In genomic region chr16:7086842-7087616, GRCh38 we compare ENCODE assay signal across 9 cellular contexts.
DNase-seq lines count a peak whose midpoint lies in the region; ATAC-seq, FAIRE-seq and TF ChIP-seq lines count a peak whose summit lies in the region.
"Had no signal": no experiment of that assay in that cellular context is flagged by ENCODE, and none has a peak within 500 bp of the region (broad histone marks: within the 10 kb centered on the region; RNA-seq: fewer than 3 reads in every experiment).

No MANE protein-coding gene starts in this region.

- no peak for FAIRE-seq in H54 (lab: Jason Lieb, UNC)

- TF ChIP-seq POLR2A in H54 (IDR thresholded peaks at IDR 0.05; ENCODE audit: low read depth, low read length) = no peak

- DNase-seq in H54 (ENCODE audit: insufficient read length, low spot score) = peak; percentile 2
- DNase-seq in NCI-H2227 treated with DMSO at 0.1 percent for 48 hours (lab: John Stamatoyannopoulos, UW) = peak; percentile 93
- DNase-seq in epithelial cell of proximal tubule (ENCODE audit: low read depth) = no peak
- DNase-seq in pons (ENCODE audit: low spot score) = peak; percentile 37

- no peak overlapping the region for H3K4me3 ChIP-seq in epithelial cell of proximal tubule (ENCODE audit: low read depth, low read length)
- H3K4me3 ChIP-seq: gastroesophageal sphincter, skin epidermis had no signal

- no peak for ATAC-seq in HG02623 (IDR thresholded peaks at IDR 0.05; ENCODE audit: unreplicated experiment)
- ATAC-seq in GM21717 (IDR thresholded peaks at IDR 0.05; ENCODE audit: unreplicated experiment) = no peak
- ATAC-seq in HG03280 (IDR thresholded peaks at IDR 0.05; ENCODE audit: unreplicated experiment) = no peak
- ATAC-seq: gastroesophageal sphincter had no signal

- TF ChIP-seq CTCF in epithelial cell of proximal tubule (conservative IDR thresholded peaks at IDR 0.05; ENCODE audit: low read depth, low read length) = peak; percentile 29
